ENCODE assay signal across 8 cellular contexts in genomic region chr21:39381009-39381408, GRCh38. TPM values are rescaled to one million over a fixed set of nuclear protein-coding genes. Genes with fewer than 3 reads are reported as not detected.
A peak's percentile ranks its signal among the peaks of the same experiment; 100 is the strongest.
DNase-seq lines count a peak whose midpoint lies in the region; ATAC-seq and TF ChIP-seq lines count a peak whose summit lies in the region.

No MANE protein-coding gene starts in this region.

- H3K4me3 ChIP-seq in GM06990 (replicated peaks; ENCODE audit: low read depth, low read length) = peak overlapping the region; percentile 86
- H3K4me3 ChIP-seq in effector memory CD4-positive, alpha-beta T cell (ENCODE audit: insufficient read depth, low read depth, low read length, poor library complexity, severe bottlenecking) = peak overlapping the region; percentile 77
- H3K4me3 ChIP-seq in neural cell (ENCODE audit: low read length) = peak overlapping the region; percentile 100

- peak overlapping the region; percentile 94 for H3K4me2 ChIP-seq in neural cell (ENCODE audit: low read length)

- H2AFZ ChIP-seq in neural cell (ENCODE audit: low read depth, low read length) = peak overlapping the region; percentile 87

- peaks cover 10% of the 10 kb centered on the region for H3K4me1 ChIP-seq in effector memory CD4-positive, alpha-beta T cell (ENCODE audit: control insufficient read depth, insufficient read depth, low read length, poor library complexity, severe bottlenecking)

- no peaks in the 10 kb centered on the region; the same call in 1 of the 2 replicates for H3K36me3 ChIP-seq in GM06990 (ENCODE audit: control insufficient read depth, insufficient read depth, low read length)
- no peaks in the 10 kb centered on the region for H3K36me3 ChIP-seq in effector memory CD4-positive, alpha-beta T cell (ENCODE audit: control insufficient read depth, insufficient read depth, low read length)
- no peaks in the 10 kb centered on the region for H3K36me3 ChIP-seq in neural cell (ENCODE audit: insufficient read depth, low read length)

- no peak for TF ChIP-seq RAD21 in neural cell (conservative IDR thresholded peaks at IDR 0.05)

- no peaks in the 10 kb centered on the region for H4K20me1 ChIP-seq in neural cell (ENCODE audit: insufficient read depth)

- H3F3A ChIP-seq in neural cell (ENCODE audit: insufficient read depth, low read length, poor library complexity, severe bottlenecking) = no peaks in the 10 kb centered on the region

- no peaks in the 10 kb centered on the region for H3K9me3 ChIP-seq in effector memory CD4-positive, alpha-beta T cell (ENCODE audit: control insufficient read depth, low read length)
- H3K9me3 ChIP-seq in neural cell (ENCODE audit: low read length) = no peaks in the 10 kb centered on the region

- H3K27me3 ChIP-seq in GM06990 (replicated peaks; ENCODE audit: control insufficient read depth, insufficient read depth, low read length) (no peaks in the 10 kb centered on the region), neural cell (ENCODE audit: insufficient read depth, low read depth, low read length) (no peaks in the 10 kb centered on the region)
- no peaks in the 10 kb centered on the region for H3K27me3 ChIP-seq in effector memory CD4-positive, alpha-beta T cell (replicated peaks; ENCODE audit: control insufficient read depth, insufficient read depth, low read length, poor library complexity, severe bottlenecking)

- no peaks in the 10 kb centered on the region for H3K9me2 ChIP-seq in neural cell (ENCODE audit: insufficient read depth, low read length)

- TF ChIP-seq CTCF in GM06990 (IDR thresholded peaks at IDR 0.05; ENCODE audit: insufficient read depth, low read length, poor library complexity, severe bottlenecking) = no peak
- TF ChIP-seq CTCF in neural cell (IDR thresholded peaks at IDR 0.05; ENCODE audit: poor library complexity, severe bottlenecking) = no peak

- peak overlapping the region; percentile 93 for H3K9ac ChIP-seq in neural cell (ENCODE audit: low read length)

- H3K79me2 ChIP-seq in neural cell (replicated peaks; ENCODE audit: insufficient read depth, low read length) = peaks cover 22% of the 10 kb centered on the region

- no peak for TF ChIP-seq EP300 in neural cell (conservative IDR thresholded peaks at IDR 0.05; ENCODE audit: poor library complexity, severe bottlenecking)

- DNase-seq in GM06990 (ENCODE audit: extremely low read depth, insufficient read length) (no peak), NCI-H748 treated with DMSO at 0.1 percent for 48 hours (lab: John Stamatoyannopoulos, UW) (peak; percentile 15), germinal center (ENCODE audit: low spot score) (no peak), NCI-H1417 treated with DMSO at 0.1 percent for 48 hours (lab: John Stamatoyannopoulos, UW) (no peak)
- no peak for DNase-seq in effector memory CD4-positive, alpha-beta T cell
- DNase-seq in activated CD4-positive, CD25-positive, alpha-beta regulatory T cell treated with anti-CD3 and anti-CD28 coated beads, Interleukin-2, amount 50 U/mL, for 72 hours = no peak

- peak overlapping the region; percentile 81 for H3K27ac ChIP-seq in effector memory CD4-positive, alpha-beta T cell (ENCODE audit: insufficient read depth, low read length, poor library complexity, severe bottlenecking)
- peak overlapping the region; percentile 90 for H3K27ac ChIP-seq in neural cell (ENCODE audit: low read length)

- ATAC-seq in HG03045 (IDR thresholded peaks at IDR 0.05; ENCODE audit: unreplicated experiment) = no peak

TF ChIP-seq in neural cell, 6 proteins besides CTCF, POLR2A, EP300 and RAD21:
- no peak for TF ChIP-seq REST (IDR thresholded peaks at IDR 0.05; ENCODE audit: borderline replicate concordance)
- TF ChIP-seq EZH2 (IDR thresholded peaks at IDR 0.05; ENCODE audit: borderline replicate concordance, insufficient read depth, low read length, poor library complexity, severe bottlenecking) = no peak
- TF ChIP-seq MXI1 (conservative IDR thresholded peaks at IDR 0.05; ENCODE audit: poor library complexity, severe bottlenecking) = no peak
- no peak for TF ChIP-seq TAF1 (IDR thresholded peaks at IDR 0.05; ENCODE audit: low read depth)
- TF ChIP-seq POLR2AphosphoS5 (IDR thresholded peaks at IDR 0.05) = no peak
- no peak for TF ChIP-seq SMC3 (conservative IDR thresholded peaks at IDR 0.05; ENCODE audit: poor library complexity)
TF ChIP-seq in neural cell: peak in this region for 0.

RNA-seq across cellular contexts. Expression of gene HMGN1, which starts 32.1 kb away (rescaled TPM):
- 1,995 and 2,070 TPM in 2 replicates for polyA plus RNA-seq in neural cell
- polyA minus RNA-seq in neural cell = 339 and 402 TPM in 2 replicates
